In genomic region chr10:111370101-111370500, GRCh38 we compare ENCODE assay signal across 20 cellular contexts.
"Had no signal": no experiment of that assay in that cellular context is flagged by ENCODE, and none has a peak within 500 bp of the region (broad histone marks: within the 10 kb centered on the region; RNA-seq: fewer than 3 reads in every experiment).

No MANE protein-coding gene starts in this region.

- H3K9me3 ChIP-seq: colonic mucosa, left lung, psoas muscle, right lobe of liver, suprapubic skin had no signal

- H3K4me3 ChIP-seq: colonic mucosa, left lung, psoas muscle, right lobe of liver, suprapubic skin had no signal

- H3K27ac ChIP-seq: colonic mucosa, foreskin keratinocyte, left lung, psoas muscle, right lobe of liver, suprapubic skin had no signal

- FAIRE-seq: keratinocyte had no signal

- H3K4me1 Mint-ChIP-seq: activated CD4-positive, alpha-beta T cell treated with anti-CD3 and anti-CD28 coated beads, Interleukin-2, amount 10 ng/mL, durations not matched to agents 7 days and 5 days had no signal

- H3K36me3 Mint-ChIP-seq: activated naive CD4-positive, alpha-beta T cell treated with anti-CD3 and anti-CD28 coated beads, Interleukin-2, amount 50 U/mL, for 72 hours; natural killer cell treated with Interleukin-12 subunit alpha and Interleukin-12 subunit beta and Interleukin-15 and Interleukin-18, amount 100 ng/mL, for 72 hours had no signal

- H3K27me3 ChIP-seq: colonic mucosa, foreskin keratinocyte, left lung, right lobe of liver had no signal

- ATAC-seq: activated naive CD4-positive, alpha-beta T cell treated with anti-CD3 and anti-CD28 coated beads, Interleukin-2, amount 50 U/mL, for 72 hours; activated T-cell treated with anti-CD3 and anti-CD28 coated beads, Interleukin-2, amount 50 U/mL, for 72 hours; foreskin keratinocyte; left lung; natural killer cell treated with Interleukin-12 subunit alpha and Interleukin-12 subunit beta and Interleukin-15 and Interleukin-18, amount 100 ng/mL, for 72 hours; psoas muscle; right lobe of liver had no signal

- H3K9me3 Mint-ChIP-seq: activated CD4-positive, alpha-beta T cell treated with anti-CD3 and anti-CD28 coated beads, Interleukin-2, amount 10 ng/mL, durations not matched to agents 7 days and 5 days; activated naive CD4-positive, alpha-beta T cell treated with anti-CD3 and anti-CD28 coated beads, Interleukin-2, amount 50 U/mL, for 72 hours; activated T-cell treated with anti-CD3 and anti-CD28 coated beads, Interleukin-2, amount 50 U/mL, for 72 hours; natural killer cell treated with Interleukin-12 subunit alpha and Interleukin-12 subunit beta and Interleukin-15 and Interleukin-18, amount 100 ng/mL, for 72 hours; stimulated activated naive CD8-positive, alpha-beta T cell treated with anti-CD3 and anti-CD28 coated beads, Interleukin-15, Interleukin-2, amounts not matched to agents 100 ng/mL and 50 ng/mL, for 24 hours had no signal

- H3K4me3 Mint-ChIP-seq: activated CD4-positive, alpha-beta T cell treated with anti-CD3 and anti-CD28 coated beads, Interleukin-2, amount 10 ng/mL, durations not matched to agents 7 days and 5 days; activated T-cell treated with anti-CD3 and anti-CD28 coated beads, Interleukin-2, amount 50 U/mL, for 72 hours; natural killer cell treated with Interleukin-12 subunit alpha and Interleukin-12 subunit beta and Interleukin-15 and Interleukin-18, amount 100 ng/mL, for 72 hours; stimulated activated naive CD8-positive, alpha-beta T cell treated with anti-CD3 and anti-CD28 coated beads, Interleukin-15, Interleukin-2, amounts not matched to agents 100 ng/mL and 50 ng/mL, for 24 hours had no signal

- H3K4me1 ChIP-seq: colonic mucosa, foreskin keratinocyte, left lung, psoas muscle, right lobe of liver, suprapubic skin had no signal

- H3K36me3 ChIP-seq: colonic mucosa, left lung, right lobe of liver, suprapubic skin had no signal

- H3K27ac Mint-ChIP-seq: activated CD4-positive, alpha-beta T cell treated with anti-CD3 and anti-CD28 coated beads, Interleukin-2, amount 10 ng/mL, durations not matched to agents 7 days and 5 days; activated naive CD4-positive, alpha-beta T cell treated with anti-CD3 and anti-CD28 coated beads, Interleukin-2, amount 50 U/mL, for 72 hours; activated T-cell treated with anti-CD3 and anti-CD28 coated beads, Interleukin-2, amount 50 U/mL, for 72 hours; natural killer cell treated with Interleukin-12 subunit alpha and Interleukin-12 subunit beta and Interleukin-15 and Interleukin-18, amount 100 ng/mL, for 72 hours; stimulated activated naive CD8-positive, alpha-beta T cell treated with anti-CD3 and anti-CD28 coated beads, Interleukin-15, Interleukin-2, amounts not matched to agents 100 ng/mL and 50 ng/mL, for 24 hours had no signal

- DNase-seq: activated CD4-positive, alpha-beta T cell treated with anti-CD3 and anti-CD28 coated beads, Interleukin-2, amount 10 ng/mL, durations not matched to agents 7 days and 5 days; activated CD4-positive, CD25-positive, alpha-beta regulatory T cell; activated CD8-positive, alpha-beta memory T cell treated with anti-CD3 and anti-CD28 coated beads, Interleukin-2, amount 50 U/mL, for 48 hours; activated gamma-delta T cell; activated T-cell treated with anti-CD3 and anti-CD28 coated beads, Interleukin-2, amount 50 U/mL, for 72 hours; central memory CD4-positive, alpha-beta T cell; colonic mucosa; foreskin keratinocyte; glutamatergic neuron; hypothalamus; left lung; mesenchymal stem cell; nucleus accumbens; psoas muscle; right lobe of liver had no signal

- H3K27me3 Mint-ChIP-seq: activated CD4-positive, alpha-beta T cell treated with anti-CD3 and anti-CD28 coated beads, Interleukin-2, amount 10 ng/mL, durations not matched to agents 7 days and 5 days; natural killer cell treated with Interleukin-12 subunit alpha and Interleukin-12 subunit beta and Interleukin-15 and Interleukin-18, amount 100 ng/mL, for 72 hours; stimulated activated naive CD8-positive, alpha-beta T cell treated with anti-CD3 and anti-CD28 coated beads, Interleukin-15, Interleukin-2, amounts not matched to agents 100 ng/mL and 50 ng/mL, for 24 hours had no signal
